Comparison of ENCODE assay signal across 15 cellular contexts in the genomic region with DNA sequence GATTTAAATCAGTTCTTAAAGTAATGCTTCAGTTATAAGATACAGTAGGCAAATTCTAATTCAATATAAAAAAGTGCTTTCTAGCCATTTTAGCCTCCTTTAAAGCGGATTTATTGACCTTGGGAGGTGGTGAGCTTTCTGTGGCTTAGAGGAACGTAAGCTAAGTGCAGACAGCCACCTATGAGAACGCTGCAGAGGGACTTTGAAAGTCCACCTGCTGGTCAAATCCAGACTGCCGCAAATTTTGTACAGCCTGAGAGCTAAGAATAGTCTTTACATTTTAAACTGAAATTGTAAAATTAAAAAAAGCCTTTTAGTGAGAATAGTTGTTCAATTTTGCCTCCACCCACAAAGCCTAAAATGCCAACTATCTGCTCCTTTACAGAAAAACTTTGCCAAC.
DNase-seq lines count a peak whose midpoint lies in the region; ATAC-seq and TF ChIP-seq lines count a peak whose summit lies in the region.
"Had no signal": no experiment of that assay in that cellular context is flagged by ENCODE, and none has a peak within 500 bp of the region (broad histone marks: within the 10 kb centered on the region; RNA-seq: fewer than 3 reads in every experiment).

No MANE protein-coding gene starts in this region.

- H3K4me3 ChIP-seq in AG04450 (ENCODE audit: low read depth, low read length) (no peak overlapping the region), HCT116 (replicated peaks in 1 of 2; ENCODE audit: low read depth in 1 of 2, low read length in 2 of 2) (no peak overlapping the region), SK-N-SH (ENCODE audit: low read depth in 2 of 2, low read length in 1 of 2) (no peak overlapping the region), fibroblast of pulmonary artery (replicated peaks; ENCODE audit: low read depth, low read length) (no peak overlapping the region), osteoblast (ENCODE audit: insufficient read depth, low read length) (no peak overlapping the region)
- H3K4me3 ChIP-seq: skin epidermis, testis had no signal

- peak overlapping the region; percentile 37 for H2AFZ ChIP-seq in HCT116 (ENCODE audit: low read depth, low read length, poor library complexity, severe bottlenecking)
- H2AFZ ChIP-seq in SK-N-SH (ENCODE audit: low read depth) = no peak overlapping the region
- no peak overlapping the region for H2AFZ ChIP-seq in osteoblast (ENCODE audit: low read length)

- RAD21 ChIA-PET in HCT116 (lab: Charles Lee; ENCODE audit: low non-redundant PET in 1 of 2, low total read pairs in 2 of 2, uncharacterized antibody in 2 of 2, unreplicated experiment in 2 of 2) = no interaction called here

- TF ChIP-seq EP300 in SK-N-SH (IDR thresholded peaks at IDR 0.05; ENCODE audit: borderline replicate concordance in 1 of 2, low read depth in 1 of 2, low read length in 1 of 2) = no peak

- peaks cover 4% of the 10 kb centered on the region for H3K27me3 ChIP-seq in AG04450 (ENCODE audit: control insufficient read depth, insufficient read depth, low read length)
- H3K27me3 ChIP-seq in HCT116 (ENCODE audit: insufficient read depth, low read length) = no peaks in the 10 kb centered on the region
- no peaks in the 10 kb centered on the region for H3K27me3 ChIP-seq in SK-N-SH (ENCODE audit: insufficient read depth)
- H3K27me3 ChIP-seq in osteoblast (ENCODE audit: insufficient read depth, low read length) = peaks cover 4% of the 10 kb centered on the region
- H3K27me3 ChIP-seq: foreskin keratinocyte, testis had no signal

- BruUV-seq in HCT116 (replicated peaks; lab: Mats Ljungman, UMichigan) = no TSS peak

- no peak for TF ChIP-seq RAD21 in HCT116 (IDR thresholded peaks at IDR 0.05; ENCODE audit: low read depth)
- TF ChIP-seq RAD21 in SK-N-SH (IDR thresholded peaks at IDR 0.05; ENCODE audit: low read length) = no peak

- no peaks in the 10 kb centered on the region for H3K9me3 ChIP-seq in AG04450 (ENCODE audit: control insufficient read depth, insufficient read depth, low read length)
- H3K9me3 ChIP-seq in HCT116 (ENCODE audit: control insufficient read depth in 1 of 2, insufficient read depth in 1 of 2, low read depth in 1 of 2, low read length in 2 of 2) = no peaks in the 10 kb centered on the region
- H3K9me3 ChIP-seq in SK-N-SH = no peaks in the 10 kb centered on the region
- no peaks in the 10 kb centered on the region for H3K9me3 ChIP-seq in osteoblast (ENCODE audit: low read depth, low read length)
- H3K9me3 ChIP-seq: testis had no signal

- H3K4me2 ChIP-seq in HCT116 (ENCODE audit: low read length) (no peak overlapping the region), SK-N-SH (no peak overlapping the region), osteoblast (ENCODE audit: insufficient read depth, low read length) (no peak overlapping the region)

- no peak overlapping the region for H3K9ac ChIP-seq in HCT116 (ENCODE audit: low read length)
- no peak overlapping the region for H3K9ac ChIP-seq in SK-N-SH

- 0 out of 4 replicates have a peak, but pooled peaks cover 0 to 4% of the 10 kb centered on the region in 2 experiments for H3K4me1 ChIP-seq in HCT116 (ENCODE audit: control insufficient read depth in 1 of 2, insufficient read depth in 2 of 2, low read length in 2 of 2)
- H3K4me1 ChIP-seq in SK-N-SH (ENCODE audit: control insufficient read depth in 1 of 2, insufficient read depth in 2 of 2, low read depth in 1 of 2, low read length in 1 of 2) = peaks cover 0 to 3% of the 10 kb centered on the region in 2 experiments; a peak in 1 of 4 replicates
- peaks cover 14% of the 10 kb centered on the region for H3K4me1 ChIP-seq in osteoblast (ENCODE audit: insufficient read depth, low read length)
- H3K4me1 ChIP-seq: foreskin keratinocyte had no signal

- no peak for DNase-seq in AG04450 (ENCODE audit: low read depth, low spot score)
- DNase-seq in HCT116 (ENCODE audit: low read depth, low spot score) = no peak
- peak; percentile 31 for DNase-seq in SK-N-SH
- DNase-seq in fibroblast of pulmonary artery (ENCODE audit: low read depth) = no peak
- DNase-seq in SK-N-DZ (ENCODE audit: low spot score) = no peak
- no peak for DNase-seq in left colon
- no peak for DNase-seq in osteoblast (ENCODE audit: insufficient read length, low spot score, missing footprints)
- DNase-seq in NOMO-1 treated with DMSO at 0.1 percent for 48 hours (lab: John Stamatoyannopoulos, UW; ENCODE audit: unreplicated experiment) = no peak
- DNase-seq: COR-L47, foreskin keratinocyte, GF-D8, SHP77 treated with DMSO at 0.1 percent for 48 hours, testis had no signal

- H3K27ac ChIP-seq in AG04450 (ENCODE audit: low read depth, low read length) (no peak overlapping the region), HCT116 (ENCODE audit: low read depth, low read length) (no peak overlapping the region), SK-N-SH (ENCODE audit: low read depth in 2 of 2, low read length in 1 of 2) (no peak overlapping the region), osteoblast (ENCODE audit: low read depth, low read length) (no peak overlapping the region)
- H3K27ac ChIP-seq: foreskin keratinocyte, skin epidermis, testis had no signal

- TF ChIP-seq POLR2A in HCT116 (IDR thresholded peaks at IDR 0.05; ENCODE audit: borderline replicate concordance, extremely low read depth, insufficient read depth, insufficient read length) = no peak

- H4K20me1 ChIP-seq in HCT116 (ENCODE audit: insufficient read depth) (no peaks in the 10 kb centered on the region), SK-N-SH (ENCODE audit: insufficient read depth) (no peaks in the 10 kb centered on the region), osteoblast (ENCODE audit: insufficient read depth, low read length) (no peaks in the 10 kb centered on the region)

- CTCF ChIA-PET in AG04450 (lab: Charles Lee) (interaction anchor here (2.7 to 4.4 kb wide), 2 partner anchors 178 to 315 kb away, joined by 14 to 27 read pairs; no protein-coding TSS in a partner anchor), HCT116 (lab: Charles Lee) (interaction anchor here (0.9 to 1.9 kb wide), 11 partner anchors 25 to 616 kb away, joined by 3 to 7 read pairs (median 4); a partner anchor contains a TSS), SK-N-SH (lab: Yijun Ruan, JAX) (interaction anchor here (0.7 to 9.1 kb wide), 10 partner anchors 16 to 861 kb away, joined by 3 to 77 read pairs (median 4); no protein-coding TSS in a partner anchor)

- no peaks in the 10 kb centered on the region for H3K36me3 ChIP-seq in HCT116 (ENCODE audit: control insufficient read depth in 1 of 2, insufficient read depth in 2 of 2, low read length in 2 of 2)
- no peaks in the 10 kb centered on the region for H3K36me3 ChIP-seq in SK-N-SH (replicated peaks in 1 of 2; ENCODE audit: control insufficient read depth in 1 of 2, insufficient read depth in 2 of 2, low read length in 1 of 2)
- no peaks in the 10 kb centered on the region for H3K36me3 ChIP-seq in osteoblast (ENCODE audit: insufficient read depth, low read length)

- POLR2A ChIA-PET in AG04450 (lab: Yijun Ruan, JAX) = no interaction called here
- POLR2A ChIA-PET in HCT116 (lab: Charles Lee) = interaction anchor here (1.4 kb wide), 2 partner anchors 15 to 183 kb away, joined by 3 read pairs; a partner anchor contains a TSS
- POLR2A ChIA-PET in SK-N-SH (lab: Yijun Ruan, JAX) = no interaction called here

- intact Hi-C loops in HCT116 (cut with micrococcal nuclease) = loop anchor here (5.0 to 10.0 kb wide), 2 partner anchors 630 to 822 kb away; no protein-coding TSS in a partner anchor
- intact Hi-C loops in left colon (cut with DNase I, micrococcal nuclease) = loop anchor here in 1 of 2 donors (10.0 kb wide), 2 partner anchors 132 to 312 kb away; no protein-coding TSS in a partner anchor

- no peaks in the 10 kb centered on the region for H3K9me2 ChIP-seq in HCT116 (ENCODE audit: insufficient read depth)
- H3K9me2 ChIP-seq in SK-N-SH = no peaks in the 10 kb centered on the region

- WGBS in SK-N-SH (ENCODE audit: low lambda C conversion rate) = 86% methylated on average over 4 of the region's 4 CpGs

- peak; percentile 31 for TF ChIP-seq CTCF in AG04450 (IDR thresholded peaks at IDR 0.05; ENCODE audit: low read depth, low read length)
- TF ChIP-seq CTCF in HCT116 (IDR thresholded peaks at IDR 0.05 in 2 of 3, conservative IDR thresholded peaks at IDR 0.05 in 1 of 3; ENCODE audit: borderline replicate concordance in 1 of 3, insufficient read depth in 1 of 3, low read depth in 2 of 3, low read length in 2 of 3) = peak in 2 of 3 experiments; percentile 41 to 50; a peak in 4 of 6 replicates
- TF ChIP-seq CTCF in SK-N-SH (IDR thresholded peaks at IDR 0.05) = peak; percentile 35
- TF ChIP-seq CTCF in fibroblast of pulmonary artery (IDR thresholded peaks at IDR 0.05; ENCODE audit: low read length, missing control alignments) = peak; percentile 6
- no peak for TF ChIP-seq CTCF in osteoblast (IDR thresholded peaks at IDR 0.05; ENCODE audit: extremely low read depth, low read depth, low read length)

- H3K79me2 ChIP-seq in HCT116 (ENCODE audit: insufficient read depth, low read length) (no peaks in the 10 kb centered on the region), SK-N-SH (ENCODE audit: insufficient read depth) (no peaks in the 10 kb centered on the region), osteoblast (ENCODE audit: insufficient read depth, low read length) (no peaks in the 10 kb centered on the region)

- ATAC-seq in HCT116 (peak; percentile 63), left colon (no peak)
- ATAC-seq: activated CD4-positive, CD25-positive, alpha-beta regulatory T cell treated with anti-CD3 and anti-CD28 coated beads, Interleukin-2, amount 50 U/mL, for 24 hours; foreskin keratinocyte had no signal

- no peaks in the 10 kb centered on the region for H3F3A ChIP-seq in SK-N-SH (replicated peaks; ENCODE audit: insufficient read depth)

TF ChIP-seq in SK-N-SH, 30 proteins besides CTCF, POLR2A, EP300 and RAD21:
- TF ChIP-seq YY1 (IDR thresholded peaks at IDR 0.05; ENCODE audit: low read depth) = no peak
